Comparison of ENCODE assay signal across 9 cellular contexts in genomic region chr11:126942146-126942545, GRCh38. TPM values are rescaled to one million over a fixed set of nuclear protein-coding genes. Genes with fewer than 3 reads are reported as not detected.
"Had no signal": no experiment of that assay in that cellular context is flagged by ENCODE, and none has a peak within 500 bp of the region (broad histone marks: within the 10 kb centered on the region; RNA-seq: fewer than 3 reads in every experiment).

No MANE protein-coding gene starts in this region.

- ATAC-seq: HCT116 had no signal

- DNase-seq: GM23248, GOT3, H7, HFFc6 had no signal

- H3K4me1 ChIP-seq: HAP-1 had no signal

- H3K27ac ChIP-seq: GM23248 had no signal

- H2AFZ ChIP-seq: GM23248 had no signal

- FAIRE-seq: HTR-8/SVneo had no signal

- H3K9me3 ChIP-seq: HAP-1 had no signal

- H3K4me3 ChIP-seq: GM23248, HAP-1 had no signal

- H3K36me3 ChIP-seq: HAP-1 had no signal

- H3K9ac ChIP-seq: GM23248 had no signal

RNA-seq across cellular contexts. Expression of gene KIRREL3, which starts 58.4 kb away (rescaled TPM):
- total RNA-seq: H4 had no signal
- polyA plus RNA-seq: IgD-negative memory B cell had no signal
